ENCODE assay signal across 1 cellular context in genomic region chr13:40910324-40911050, GRCh38.
TF ChIP-seq lines count a peak whose summit lies in the region.

No MANE protein-coding gene starts in this region.

TF ChIP-seq in HCT116, 20 proteins besides CTCF, POLR2A, EP300 and RAD21 (continued from another document):
- TF ChIP-seq ZBTB33 (IDR thresholded peaks at IDR 0.05; ENCODE audit: extremely low read depth, insufficient replicate concordance, low read length), result no peak
- TF ChIP-seq YY1 (IDR thresholded peaks at IDR 0.05; ENCODE audit: extremely low read depth, insufficient replicate concordance, low read depth, low read length), result no peak
- TF ChIP-seq FOSL1 (IDR thresholded peaks at IDR 0.05; ENCODE audit: low read depth), result no peak
- TF ChIP-seq EZH2 (IDR thresholded peaks at IDR 0.05), result no peak
- TF ChIP-seq REST (IDR thresholded peaks at IDR 0.05; ENCODE audit: low read depth), result no peak
- no peak for TF ChIP-seq CBX3 (IDR thresholded peaks at IDR 0.05; ENCODE audit: low read depth)
